8 cellular contexts compared by ENCODE assay signal in the genomic region with DNA sequence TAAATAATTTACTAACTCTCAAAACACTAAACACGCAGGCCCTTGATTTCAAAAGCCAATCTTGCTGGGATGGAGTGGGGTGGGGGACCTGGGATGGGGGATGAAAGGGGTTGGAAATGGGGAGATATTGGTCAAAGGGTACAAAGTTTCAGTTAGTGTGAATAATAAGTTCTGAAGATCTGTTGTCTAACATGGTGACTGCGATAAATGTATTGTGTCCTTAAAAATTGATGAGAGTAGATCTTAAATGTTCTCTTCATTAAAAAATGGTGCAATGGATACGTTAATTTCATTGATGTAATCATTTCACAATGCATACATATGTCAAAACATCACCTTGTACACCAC. TPM values are rescaled to one million over a fixed set of nuclear protein-coding genes. Genes with fewer than 3 reads are reported as not detected.
DNase-seq lines count a peak whose midpoint lies in the region; ATAC-seq and TF ChIP-seq lines count a peak whose summit lies in the region.

No MANE protein-coding gene starts in this region.

- peaks cover 13% of the 10 kb centered on the region for H3K4me1 Mint-ChIP-seq in T-helper 17 cell
- H3K4me1 Mint-ChIP-seq in stimulated activated effector memory CD8-positive, alpha-beta T cell treated with anti-CD3 and anti-CD28 coated beads, Interleukin-12 subunit alpha, Interleukin-12 subunit beta, amount 100 ng/mL, for 72 hours: peaks cover 13% of the 10 kb centered on the region

- TF ChIP-seq POLR2A in gastroesophageal sphincter (IDR thresholded peaks at IDR 0.05): no peak

- ATAC-seq in T-helper 17 cell (no peak), gastroesophageal sphincter (no peak), GM19467 (IDR thresholded peaks at IDR 0.05; ENCODE audit: unreplicated experiment) (no peak)
- ATAC-seq in stimulated activated effector memory CD8-positive, alpha-beta T cell treated with anti-CD3 and anti-CD28 coated beads, Interleukin-12 subunit alpha, Interleukin-12 subunit beta, amount 100 ng/mL, for 72 hours: no peak

- H3K4me1 ChIP-seq in gastroesophageal sphincter: peaks cover 0 to 9% (median 0%) of the 10 kb centered on the region in 3 donors

- no peaks in the 10 kb centered on the region for H3K27me3 ChIP-seq in gastroesophageal sphincter

- DNase-seq in DMS79 treated with DMSO at 0.1 percent for 48 hours (lab: John Stamatoyannopoulos, UW): peak; percentile 63
- no peak for DNase-seq in DMS79 (lab: John Stamatoyannopoulos, UW)
- no peak for DNase-seq in T-helper 17 cell
- DNase-seq in stimulated activated effector memory CD8-positive, alpha-beta T cell treated with anti-CD3 and anti-CD28 coated beads, Interleukin-12 subunit alpha, Interleukin-12 subunit beta, amount 100 ng/mL, for 72 hours (ENCODE audit: low spot score in 2 of 2): no peak
- no peak for DNase-seq in cortex of kidney (lab: John Stamatoyannopoulos, UW)
- DNase-seq in stimulated activated CD4-positive, alpha-beta T cell treated with anti-CD3 and anti-CD28 coated beads, Interleukin-15, amount 100 ng/mL, for 24 hours: no peak

- H3K36me3 Mint-ChIP-seq in T-helper 17 cell (ENCODE audit: low read depth): peaks cover 7% of the 10 kb centered on the region
- peaks cover 25% of the 10 kb centered on the region for H3K36me3 Mint-ChIP-seq in stimulated activated effector memory CD8-positive, alpha-beta T cell treated with anti-CD3 and anti-CD28 coated beads, Interleukin-12 subunit alpha, Interleukin-12 subunit beta, amount 100 ng/mL, for 72 hours

- TF ChIP-seq EP300 in gastroesophageal sphincter (IDR thresholded peaks at IDR 0.05): no peak

- H3K36me3 ChIP-seq in gastroesophageal sphincter: no peaks in the 10 kb centered on the region

- H3K9me3 ChIP-seq in T-helper 17 cell (ENCODE audit: control insufficient read depth, low read length, poor library complexity, severe bottlenecking) (no peaks in the 10 kb centered on the region), gastroesophageal sphincter (no peaks in the 10 kb centered on the region)

- H3K4me3 Mint-ChIP-seq in T-helper 17 cell: peak overlapping the region; percentile 95
- peak overlapping the region; percentile 88 for H3K4me3 Mint-ChIP-seq in stimulated activated effector memory CD8-positive, alpha-beta T cell treated with anti-CD3 and anti-CD28 coated beads, Interleukin-12 subunit alpha, Interleukin-12 subunit beta, amount 100 ng/mL, for 72 hours

- H3K9me3 Mint-ChIP-seq in stimulated activated effector memory CD8-positive, alpha-beta T cell treated with anti-CD3 and anti-CD28 coated beads, Interleukin-12 subunit alpha, Interleukin-12 subunit beta, amount 100 ng/mL, for 72 hours: peaks cover 7% of the 10 kb centered on the region

- TF ChIP-seq CTCF in gastroesophageal sphincter (IDR thresholded peaks at IDR 0.05): no peak

- no peaks in the 10 kb centered on the region for H3K27me3 Mint-ChIP-seq in T-helper 17 cell

- peak overlapping the region; percentile 73 to 90 for H3K4me3 ChIP-seq in gastroesophageal sphincter

- peak overlapping the region; percentile 96 for H3K27ac Mint-ChIP-seq in T-helper 17 cell
- peak overlapping the region; percentile 100 for H3K27ac Mint-ChIP-seq in stimulated activated effector memory CD8-positive, alpha-beta T cell treated with anti-CD3 and anti-CD28 coated beads, Interleukin-12 subunit alpha, Interleukin-12 subunit beta, amount 100 ng/mL, for 72 hours

- peak overlapping the region; percentile 96 to 100 (median 98) for H3K27ac ChIP-seq in gastroesophageal sphincter

- WGBS in gastroesophageal sphincter (ENCODE audit: low coverage in 1 of 2), 2 donors: 15 to 48% methylated on average over 1 to 3 of the region's 3 CpGs

RNA-seq across cellular contexts. Expression of gene ACYP2, which starts 0.5 kb away (rescaled TPM):
- total RNA-seq in T-helper 17 cell: 10 to 100 TPM in 1 of 2 donors, 1 to 10 TPM in 1; 9.8 to 10.3 TPM
- 10 to 100 TPM; 12.8 to 40.5 (median 16.9) TPM for total RNA-seq in gastroesophageal sphincter
